In genomic region chr14:64556526-64556925, GRCh38 we compare ENCODE assay signal across 2 cellular contexts.
TF ChIP-seq lines count a peak whose summit lies in the region.

No MANE protein-coding gene starts in this region.

TF ChIP-seq in K562, 482 proteins besides CTCF, POLR2A, EP300 and RAD21:
- TF ChIP-seq FOSL1 (tag; conservative IDR thresholded peaks at IDR 0.05) = 0 out of 2 replicates have a peak, but pooled peaks have one; percentile 24
- TF ChIP-seq JUND (IDR thresholded peaks at IDR 0.05; ENCODE audit: borderline replicate concordance, low read depth, low read length) = peak; percentile 15; the same call in 1 of the 2 replicates
- TF ChIP-seq JUND (tag; IDR thresholded peaks at IDR 0.05; ENCODE audit: borderline replicate concordance, low read depth, low read length) = no peak
- TF ChIP-seq TAF1 (IDR thresholded peaks at IDR 0.05; ENCODE audit: control insufficient read depth, extremely low read depth, insufficient read depth, low read length, severe bottlenecking) = no peak
- TF ChIP-seq PHTF2 (CRISPR knock-in tag; IDR thresholded peaks at IDR 0.05) = no peak
- TF ChIP-seq ZNF717 (CRISPR knock-in tag; IDR thresholded peaks at IDR 0.05) = no peak
- no peak for TF ChIP-seq ZNF551 (CRISPR knock-in tag; IDR thresholded peaks at IDR 0.05)
- no peak for TF ChIP-seq CEBPG (CRISPR knock-in tag; IDR thresholded peaks at IDR 0.05)
- 0 out of 4 replicates have a peak, but pooled peaks of 1 of the 2 experiments have one; percentile 47 for TF ChIP-seq CEBPG (tag; conservative IDR thresholded peaks at IDR 0.05 in 1 of 2, IDR thresholded peaks at IDR 0.05 in 1 of 2)
- peak; percentile 48 for TF ChIP-seq ATF3 (IDR thresholded peaks at IDR 0.05)
- no peak for TF ChIP-seq ATF3 (CRISPR knock-in tag; conservative IDR thresholded peaks at IDR 0.05)

TF ChIP-seq in SK-N-SH treated with all-trans-retinoic acid at 6 μM for 48 hours, 23 proteins besides CTCF, POLR2A, EP300 and RAD21:
- TF ChIP-seq CREB5 (CRISPR knock-in tag; IDR thresholded peaks at IDR 0.05; ENCODE audit: low read depth) (no peak), ZNF565 (CRISPR knock-in tag; conservative IDR thresholded peaks at IDR 0.05; ENCODE audit: low read depth) (no peak), TSHZ2 (CRISPR knock-in tag; IDR thresholded peaks at IDR 0.05) (no peak), GLIS3 (CRISPR knock-in tag; IDR thresholded peaks at IDR 0.05) (no peak), ZFP30 (CRISPR knock-in tag; IDR thresholded peaks at IDR 0.05) (no peak), SNAI2 (CRISPR knock-in tag; IDR thresholded peaks at IDR 0.05) (no peak), CSDC2 (CRISPR knock-in tag; IDR thresholded peaks at IDR 0.05) (no peak), CSRNP3 (CRISPR knock-in tag; IDR thresholded peaks at IDR 0.05) (no peak), ZNF70 (CRISPR knock-in tag; IDR thresholded peaks at IDR 0.05) (no peak), RARB (CRISPR knock-in tag; IDR thresholded peaks at IDR 0.05) (no peak), ARNTL (CRISPR knock-in tag; IDR thresholded peaks at IDR 0.05; ENCODE audit: borderline replicate concordance, low read depth) (no peak), ZC3H10 (CRISPR knock-in tag; IDR thresholded peaks at IDR 0.05) (no peak), ISL1 (CRISPR knock-in tag; IDR thresholded peaks at IDR 0.05) (no peak), BACH2 (CRISPR knock-in tag; IDR thresholded peaks at IDR 0.05; ENCODE audit: borderline replicate concordance) (no peak)
TF ChIP-seq in SK-N-SH treated with all-trans-retinoic acid at 6 μM for 48 hours: peak in this region for 0.
